Comparison of ENCODE assay signal across 1 cellular context in the genomic region with DNA sequence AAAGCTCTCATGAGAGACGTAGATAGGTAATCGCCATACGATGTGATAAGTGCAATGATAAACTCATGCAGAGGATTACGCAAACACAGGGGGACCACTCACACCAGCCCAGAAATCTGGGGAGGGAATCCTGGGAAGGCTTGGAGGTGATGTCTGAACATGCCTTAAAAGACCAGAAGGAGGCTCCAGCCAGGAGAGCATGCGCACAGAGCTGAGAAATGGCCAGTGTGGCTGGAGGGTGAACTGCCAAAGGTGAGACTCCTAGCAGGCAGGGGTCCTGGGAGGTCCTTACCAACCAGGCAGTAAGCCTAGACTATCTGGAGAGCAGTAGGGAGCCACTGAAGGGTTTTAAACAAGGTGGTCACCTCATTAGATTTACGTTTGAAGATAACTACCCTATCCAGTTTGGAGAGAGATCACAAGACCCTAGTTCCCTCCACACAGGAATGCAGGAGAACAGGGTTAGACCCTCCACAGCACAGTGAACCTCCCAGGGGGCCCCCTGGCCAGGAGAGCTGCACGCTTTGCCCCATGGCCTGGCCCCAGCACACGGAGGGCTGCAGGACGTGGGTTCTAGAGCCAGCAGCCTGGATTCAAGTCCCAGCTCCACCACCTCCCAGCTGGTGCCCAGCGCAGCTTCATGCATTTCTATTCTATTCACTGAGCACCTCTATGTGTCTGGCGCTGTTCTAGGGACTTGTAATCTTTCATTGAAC.
TF ChIP-seq lines count a peak whose summit lies in the region.

No MANE protein-coding gene starts in this region.

TF ChIP-seq in A549, 52 proteins besides CTCF, POLR2A, EP300 and RAD21 (continued from another document):
- TF ChIP-seq TP53 (CRISPR knock-in tag; IDR thresholded peaks at IDR 0.05), result no peak
- TF ChIP-seq CEBPB (IDR thresholded peaks at IDR 0.05), result no peak
- TF ChIP-seq, protein P1, sequence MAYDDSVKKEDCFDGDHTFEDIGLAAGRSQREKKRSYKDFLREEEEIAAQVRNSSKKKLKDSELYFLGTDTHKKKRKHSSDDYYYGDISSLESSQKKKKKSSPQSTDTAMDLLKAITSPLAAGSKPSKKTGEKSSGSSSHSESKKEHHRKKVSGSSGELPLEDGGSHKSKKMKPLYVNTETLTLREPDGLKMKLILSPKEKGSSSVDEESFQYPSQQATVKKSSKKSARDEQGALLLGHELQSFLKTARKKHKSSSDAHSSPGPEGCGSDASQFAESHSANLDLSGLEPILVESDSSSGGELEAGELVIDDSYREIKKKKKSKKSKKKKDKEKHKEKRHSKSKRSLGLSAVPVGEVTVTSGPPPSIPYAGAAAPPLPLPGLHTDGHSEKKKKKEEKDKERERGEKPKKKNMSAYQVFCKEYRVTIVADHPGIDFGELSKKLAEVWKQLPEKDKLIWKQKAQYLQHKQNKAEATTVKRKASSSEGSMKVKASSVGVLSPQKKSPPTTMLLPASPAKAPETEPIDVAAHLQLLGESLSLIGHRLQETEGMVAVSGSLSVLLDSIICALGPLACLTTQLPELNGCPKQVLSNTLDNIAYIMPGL (CRISPR knock-in tag; IDR thresholded peaks at IDR 0.05; ENCODE audit: borderline replicate concordance), result no peak
- no peak for TF ChIP-seq CHD4 (IDR thresholded peaks at IDR 0.05; ENCODE audit: borderline replicate concordance)
- no peak for TF ChIP-seq ESRRA (IDR thresholded peaks at IDR 0.05; ENCODE audit: borderline replicate concordance, low read length)
- no peak for TF ChIP-seq FOSL2 (IDR thresholded peaks at IDR 0.05)
- no peak for TF ChIP-seq FOSL2 (CRISPR knock-in tag; IDR thresholded peaks at IDR 0.05)
- no peak for TF ChIP-seq CBX8 (IDR thresholded peaks at IDR 0.05)
- no peak for TF ChIP-seq ZFP36 (IDR thresholded peaks at IDR 0.05; ENCODE audit: borderline replicate concordance, partially characterized antibody)
- TF ChIP-seq, protein P2, sequence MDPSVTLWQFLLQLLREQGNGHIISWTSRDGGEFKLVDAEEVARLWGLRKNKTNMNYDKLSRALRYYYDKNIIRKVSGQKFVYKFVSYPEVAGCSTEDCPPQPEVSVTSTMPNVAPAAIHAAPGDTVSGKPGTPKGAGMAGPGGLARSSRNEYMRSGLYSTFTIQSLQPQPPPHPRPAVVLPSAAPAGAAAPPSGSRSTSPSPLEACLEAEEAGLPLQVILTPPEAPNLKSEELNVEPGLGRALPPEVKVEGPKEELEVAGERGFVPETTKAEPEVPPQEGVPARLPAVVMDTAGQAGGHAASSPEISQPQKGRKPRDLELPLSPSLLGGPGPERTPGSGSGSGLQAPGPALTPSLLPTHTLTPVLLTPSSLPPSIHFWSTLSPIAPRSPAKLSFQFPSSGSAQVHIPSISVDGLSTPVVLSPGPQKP (IDR thresholded peaks at IDR 0.05; ENCODE audit: low read depth, low read length), result no peak
- no peak for TF ChIP-seq HOXB5 (CRISPR knock-in tag; IDR thresholded peaks at IDR 0.05)
- no peak for TF ChIP-seq CBX2 (IDR thresholded peaks at IDR 0.05; ENCODE audit: borderline replicate concordance, low read depth)
- no peak for TF ChIP-seq FOSB (CRISPR knock-in tag; IDR thresholded peaks at IDR 0.05)
